In the genomic region with DNA sequence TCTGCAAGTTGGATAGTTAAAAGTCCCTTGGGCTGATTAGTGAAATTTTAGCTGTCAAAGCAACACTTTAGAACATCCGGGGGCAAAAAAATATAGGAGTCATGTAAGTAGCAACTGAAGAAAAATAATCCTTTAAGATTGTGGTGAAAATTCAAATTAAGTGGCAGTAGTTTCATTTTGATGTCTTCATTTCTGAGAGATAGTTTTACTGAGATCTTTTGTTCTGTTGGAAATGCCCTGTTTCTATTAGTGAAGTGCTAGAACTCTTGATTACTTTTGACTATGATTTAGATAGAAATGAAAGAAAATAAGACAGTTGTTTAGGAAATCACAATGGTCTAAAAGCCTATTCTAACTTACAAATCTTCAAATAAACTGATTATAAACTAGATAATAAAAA, we compare ENCODE assay signal across 10 cellular contexts.
"Had no signal": no experiment of that assay in that cellular context is flagged by ENCODE, and none has a peak within 500 bp of the region (broad histone marks: within the 10 kb centered on the region; RNA-seq: fewer than 3 reads in every experiment).

No MANE protein-coding gene starts in this region.

- H3K9me3 Mint-ChIP-seq: IgD-negative memory B cell had no signal

- FAIRE-seq: H54, HepG2 had no signal

- H3K4me3 ChIP-seq: HAP-1 had no signal

- H3K36me3 ChIP-seq: HAP-1 had no signal

- H3K27ac ChIP-seq: HL-60, KMS-11 had no signal

- ATAC-seq: HCT116, HepG2 had no signal

- H3K9ac ChIP-seq: KMS-11 had no signal

- DNase-seq: GOT3, HFFc6, KBM-7 had no signal

- H3K27ac Mint-ChIP-seq: HFFc6, IgD-negative memory B cell had no signal

- H3K9me3 ChIP-seq: HAP-1 had no signal

- H3K4me2 ChIP-seq: KMS-11 had no signal

- H3K27me3 Mint-ChIP-seq: IgD-negative memory B cell had no signal

- H3K4me3 Mint-ChIP-seq: HFFc6, IgD-negative memory B cell had no signal

- H3K4me1 Mint-ChIP-seq: IgD-negative memory B cell had no signal

- H3K36me3 Mint-ChIP-seq: IgD-negative memory B cell had no signal
